Comparison of ENCODE assay signal across 8 cellular contexts in genomic region chr12:65785500-65785899, GRCh38.
"Had no signal": no experiment of that assay in that cellular context is flagged by ENCODE, and none has a peak within 500 bp of the region (broad histone marks: within the 10 kb centered on the region; RNA-seq: fewer than 3 reads in every experiment).

No MANE protein-coding gene starts in this region.

- H3K4me3 ChIP-seq: GM12878 had no signal

- DNase-seq: GDM1, GF-D8 had no signal

- FAIRE-seq: G401.6, GM12878, GM12891, GM12892, GM18507, GM19239 had no signal

- ATAC-seq: GM12878 had no signal
